Comparison of ENCODE assay signal across 1 cellular context in the genomic region with DNA sequence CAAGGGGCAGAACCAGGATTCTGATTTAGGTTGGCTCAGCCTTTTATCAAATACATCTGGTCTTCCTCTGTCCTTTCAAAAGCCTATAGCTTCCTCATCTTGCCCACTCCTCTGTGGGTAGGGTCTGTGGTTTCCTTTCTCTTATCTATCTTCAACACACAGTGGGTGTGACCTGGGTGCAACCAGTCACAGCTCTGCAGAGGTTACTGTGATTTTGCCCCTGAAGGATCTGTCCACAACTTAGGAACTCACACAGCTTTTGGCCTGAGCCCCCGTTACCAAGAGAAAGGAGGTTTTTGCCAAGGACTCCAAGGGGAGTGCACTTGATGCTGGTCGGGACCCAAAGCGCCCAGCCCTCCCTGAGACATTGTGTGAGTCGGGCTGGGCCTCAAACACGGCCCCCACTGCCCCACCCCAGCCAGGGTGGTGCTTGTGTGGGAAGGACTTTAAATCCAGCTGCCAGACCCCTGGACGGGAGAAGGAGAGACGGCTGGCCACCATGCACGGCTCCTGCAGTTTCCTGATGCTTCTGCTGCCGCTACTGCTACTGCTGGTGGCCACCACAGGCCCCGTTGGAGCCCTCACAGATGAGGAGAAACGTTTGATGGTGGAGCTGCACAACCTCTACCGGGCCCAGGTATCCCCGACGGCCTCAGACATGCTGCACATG.
TF ChIP-seq lines count a peak whose summit lies in the region.

A gene with protein sequence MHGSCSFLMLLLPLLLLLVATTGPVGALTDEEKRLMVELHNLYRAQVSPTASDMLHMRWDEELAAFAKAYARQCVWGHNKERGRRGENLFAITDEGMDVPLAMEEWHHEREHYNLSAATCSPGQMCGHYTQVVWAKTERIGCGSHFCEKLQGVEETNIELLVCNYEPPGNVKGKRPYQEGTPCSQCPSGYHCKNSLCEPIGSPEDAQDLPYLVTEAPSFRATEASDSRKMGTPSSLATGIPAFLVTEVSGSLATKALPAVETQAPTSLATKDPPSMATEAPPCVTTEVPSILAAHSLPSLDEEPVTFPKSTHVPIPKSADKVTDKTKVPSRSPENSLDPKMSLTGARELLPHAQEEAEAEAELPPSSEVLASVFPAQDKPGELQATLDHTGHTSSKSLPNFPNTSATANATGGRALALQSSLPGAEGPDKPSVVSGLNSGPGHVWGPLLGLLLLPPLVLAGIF (plus strand): TSS at position 477 of the 670 bp plus-strand sequence. CDS start 23 bp downstream, at position 500.

TF ChIP-seq in K562, 482 proteins besides CTCF, POLR2A, EP300 and RAD21 (continued from another document and continues in another):
- TF ChIP-seq, protein P1, sequence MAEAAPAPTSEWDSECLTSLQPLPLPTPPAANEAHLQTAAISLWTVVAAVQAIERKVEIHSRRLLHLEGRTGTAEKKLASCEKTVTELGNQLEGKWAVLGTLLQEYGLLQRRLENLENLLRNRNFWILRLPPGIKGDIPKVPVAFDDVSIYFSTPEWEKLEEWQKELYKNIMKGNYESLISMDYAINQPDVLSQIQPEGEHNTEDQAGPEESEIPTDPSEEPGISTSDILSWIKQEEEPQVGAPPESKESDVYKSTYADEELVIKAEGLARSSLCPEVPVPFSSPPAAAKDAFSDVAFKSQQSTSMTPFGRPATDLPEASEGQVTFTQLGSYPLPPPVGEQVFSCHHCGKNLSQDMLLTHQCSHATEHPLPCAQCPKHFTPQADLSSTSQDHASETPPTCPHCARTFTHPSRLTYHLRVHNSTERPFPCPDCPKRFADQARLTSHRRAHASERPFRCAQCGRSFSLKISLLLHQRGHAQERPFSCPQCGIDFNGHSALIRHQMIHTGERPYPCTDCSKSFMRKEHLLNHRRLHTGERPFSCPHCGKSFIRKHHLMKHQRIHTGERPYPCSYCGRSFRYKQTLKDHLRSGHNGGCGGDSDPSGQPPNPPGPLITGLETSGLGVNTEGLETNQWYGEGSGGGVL (CRISPR knock-in tag; IDR thresholded peaks at IDR 0.05) = no peak
- peak; percentile 85 for TF ChIP-seq NFIC (IDR thresholded peaks at IDR 0.05)
- TF ChIP-seq MYNN (IDR thresholded peaks at IDR 0.05) = peak; percentile 73
- no peak for TF ChIP-seq MYNN (CRISPR knock-in tag; IDR thresholded peaks at IDR 0.05)
- TF ChIP-seq PHTF2 (CRISPR knock-in tag; IDR thresholded peaks at IDR 0.05) = 0 out of 2 replicates have a peak, but pooled peaks have one; percentile 35
- peak; percentile 37; the same call in 1 of the 2 replicates for TF ChIP-seq KHSRP (IDR thresholded peaks at IDR 0.05)
- TF ChIP-seq ETV5 (CRISPR knock-in tag; IDR thresholded peaks at IDR 0.05; ENCODE audit: low read depth) = no peak
- no peak for TF ChIP-seq NFRKB (IDR thresholded peaks at IDR 0.05; ENCODE audit: low read depth)
- TF ChIP-seq PML (IDR thresholded peaks at IDR 0.05; ENCODE audit: low read length) = peak; percentile 96
- TF ChIP-seq TOE1 (IDR thresholded peaks at IDR 0.05; ENCODE audit: borderline replicate concordance) = peak; percentile 45; the same call in 1 of the 2 replicates
- TF ChIP-seq TOE1 (CRISPR knock-in tag; IDR thresholded peaks at IDR 0.05; ENCODE audit: borderline replicate concordance, low read depth) = 0 out of 2 replicates have a peak, but pooled peaks have one; percentile 23
- TF ChIP-seq, protein P2, sequence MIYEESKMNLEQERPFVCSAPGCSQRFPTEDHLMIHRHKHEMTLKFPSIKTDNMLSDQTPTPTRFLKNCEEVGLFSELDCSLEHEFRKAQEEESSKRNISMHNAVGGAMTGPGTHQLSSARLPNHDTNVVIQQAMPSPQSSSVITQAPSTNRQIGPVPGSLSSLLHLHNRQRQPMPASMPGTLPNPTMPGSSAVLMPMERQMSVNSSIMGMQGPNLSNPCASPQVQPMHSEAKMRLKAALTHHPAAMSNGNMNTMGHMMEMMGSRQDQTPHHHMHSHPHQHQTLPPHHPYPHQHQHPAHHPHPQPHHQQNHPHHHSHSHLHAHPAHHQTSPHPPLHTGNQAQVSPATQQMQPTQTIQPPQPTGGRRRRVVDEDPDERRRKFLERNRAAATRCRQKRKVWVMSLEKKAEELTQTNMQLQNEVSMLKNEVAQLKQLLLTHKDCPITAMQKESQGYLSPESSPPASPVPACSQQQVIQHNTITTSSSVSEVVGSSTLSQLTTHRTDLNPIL (CRISPR knock-in tag; IDR thresholded peaks at IDR 0.05) = no peak
- TF ChIP-seq, protein P3, sequence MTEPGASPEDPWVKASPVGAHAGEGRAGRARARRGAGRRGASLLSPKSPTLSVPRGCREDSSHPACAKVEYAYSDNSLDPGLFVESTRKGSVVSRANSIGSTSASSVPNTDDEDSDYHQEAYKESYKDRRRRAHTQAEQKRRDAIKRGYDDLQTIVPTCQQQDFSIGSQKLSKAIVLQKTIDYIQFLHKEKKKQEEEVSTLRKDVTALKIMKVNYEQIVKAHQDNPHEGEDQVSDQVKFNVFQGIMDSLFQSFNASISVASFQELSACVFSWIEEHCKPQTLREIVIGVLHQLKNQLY (CRISPR knock-in tag; conservative IDR thresholded peaks at IDR 0.05) = 0 out of 4 replicates have a peak, but pooled peaks of 1 of the 2 experiments have one; percentile 55
- TF ChIP-seq, protein P4, sequence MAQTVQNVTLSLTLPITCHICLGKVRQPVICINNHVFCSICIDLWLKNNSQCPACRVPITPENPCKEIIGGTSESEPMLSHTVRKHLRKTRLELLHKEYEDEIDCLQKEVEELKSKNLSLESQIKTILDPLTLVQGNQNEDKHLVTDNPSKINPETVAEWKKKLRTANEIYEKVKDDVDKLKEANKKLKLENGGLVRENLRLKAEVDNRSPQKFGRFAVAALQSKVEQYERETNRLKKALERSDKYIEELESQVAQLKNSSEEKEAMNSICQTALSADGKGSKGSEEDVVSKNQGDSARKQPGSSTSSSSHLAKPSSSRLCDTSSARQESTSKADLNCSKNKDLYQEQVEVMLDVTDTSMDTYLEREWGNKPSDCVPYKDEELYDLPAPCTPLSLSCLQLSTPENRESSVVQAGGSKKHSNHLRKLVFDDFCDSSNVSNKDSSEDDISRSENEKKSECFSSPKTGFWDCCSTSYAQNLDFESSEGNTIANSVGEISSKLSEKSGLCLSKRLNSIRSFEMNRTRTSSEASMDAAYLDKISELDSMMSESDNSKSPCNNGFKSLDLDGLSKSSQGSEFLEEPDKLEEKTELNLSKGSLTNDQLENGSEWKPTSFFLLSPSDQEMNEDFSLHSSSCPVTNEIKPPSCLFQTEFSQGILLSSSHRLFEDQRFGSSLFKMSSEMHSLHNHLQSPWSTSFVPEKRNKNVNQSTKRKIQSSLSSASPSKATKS (CRISPR knock-in tag; IDR thresholded peaks at IDR 0.05) = no peak
- TF ChIP-seq, protein P5, sequence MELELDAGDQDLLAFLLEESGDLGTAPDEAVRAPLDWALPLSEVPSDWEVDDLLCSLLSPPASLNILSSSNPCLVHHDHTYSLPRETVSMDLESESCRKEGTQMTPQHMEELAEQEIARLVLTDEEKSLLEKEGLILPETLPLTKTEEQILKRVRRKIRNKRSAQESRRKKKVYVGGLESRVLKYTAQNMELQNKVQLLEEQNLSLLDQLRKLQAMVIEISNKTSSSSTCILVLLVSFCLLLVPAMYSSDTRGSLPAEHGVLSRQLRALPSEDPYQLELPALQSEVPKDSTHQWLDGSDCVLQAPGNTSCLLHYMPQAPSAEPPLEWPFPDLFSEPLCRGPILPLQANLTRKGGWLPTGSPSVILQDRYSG (tag; conservative IDR thresholded peaks at IDR 0.05; ENCODE audit: low read depth) = no peak
- peak; percentile 98 to 100 for TF ChIP-seq HDAC1 (IDR thresholded peaks at IDR 0.05)
- TF ChIP-seq, protein P6, sequence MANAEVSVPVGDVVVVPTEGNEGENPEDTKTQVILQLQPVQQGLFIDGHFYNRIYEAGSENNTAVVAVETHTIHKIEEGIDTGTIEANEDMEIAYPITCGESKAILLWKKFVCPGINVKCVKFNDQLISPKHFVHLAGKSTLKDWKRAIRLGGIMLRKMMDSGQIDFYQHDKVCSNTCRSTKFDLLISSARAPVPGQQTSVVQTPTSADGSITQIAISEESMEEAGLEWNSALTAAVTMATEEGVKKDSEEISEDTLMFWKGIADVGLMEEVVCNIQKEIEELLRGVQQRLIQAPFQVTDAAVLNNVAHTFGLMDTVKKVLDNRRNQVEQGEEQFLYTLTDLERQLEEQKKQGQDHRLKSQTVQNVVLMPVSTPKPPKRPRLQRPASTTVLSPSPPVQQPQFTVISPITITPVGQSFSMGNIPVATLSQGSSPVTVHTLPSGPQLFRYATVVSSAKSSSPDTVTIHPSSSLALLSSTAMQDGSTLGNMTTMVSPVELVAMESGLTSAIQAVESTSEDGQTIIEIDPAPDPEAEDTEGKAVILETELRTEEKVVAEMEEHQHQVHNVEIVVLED (CRISPR knock-in tag; IDR thresholded peaks at IDR 0.05) = no peak
- TF ChIP-seq FOSL1 (tag; conservative IDR thresholded peaks at IDR 0.05) = peak; percentile 93
- TF ChIP-seq SNIP1 (IDR thresholded peaks at IDR 0.05; ENCODE audit: low read depth) = no peak
- peak; percentile 98 for TF ChIP-seq RUNX1 (IDR thresholded peaks at IDR 0.05; ENCODE audit: low read depth)
- 0 out of 2 replicates have a peak, but pooled peaks have one; percentile 53 for TF ChIP-seq ELF1 (tag; IDR thresholded peaks at IDR 0.05)
- TF ChIP-seq, protein P7, sequence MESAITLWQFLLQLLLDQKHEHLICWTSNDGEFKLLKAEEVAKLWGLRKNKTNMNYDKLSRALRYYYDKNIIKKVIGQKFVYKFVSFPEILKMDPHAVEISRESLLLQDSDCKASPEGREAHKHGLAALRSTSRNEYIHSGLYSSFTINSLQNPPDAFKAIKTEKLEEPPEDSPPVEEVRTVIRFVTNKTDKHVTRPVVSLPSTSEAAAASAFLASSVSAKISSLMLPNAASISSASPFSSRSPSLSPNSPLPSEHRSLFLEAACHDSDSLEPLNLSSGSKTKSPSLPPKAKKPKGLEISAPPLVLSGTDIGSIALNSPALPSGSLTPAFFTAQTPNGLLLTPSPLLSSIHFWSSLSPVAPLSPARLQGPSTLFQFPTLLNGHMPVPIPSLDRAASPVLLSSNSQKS (CRISPR knock-in tag; IDR thresholded peaks at IDR 0.05) = no peak
- TF ChIP-seq STAT5A (IDR thresholded peaks at IDR 0.05; ENCODE audit: borderline replicate concordance, low read length) = peak; percentile 86
- TF ChIP-seq TAF7 (tag; IDR thresholded peaks at IDR 0.05) = no peak
- TF ChIP-seq EGR1 (conservative IDR thresholded peaks at IDR 0.05) = peak; percentile 64
- no peak for TF ChIP-seq FOXJ3 (CRISPR knock-in tag; IDR thresholded peaks at IDR 0.05)
- no peak for TF ChIP-seq ZC3H8 (IDR thresholded peaks at IDR 0.05)
- peak; percentile 97 for TF ChIP-seq CCNT2 (IDR thresholded peaks at IDR 0.05; ENCODE audit: borderline replicate concordance, extremely low read depth, insufficient read length, low read depth, low read length)
- no peak for TF ChIP-seq NFE2L1 (tag; IDR thresholded peaks at IDR 0.05; ENCODE audit: borderline replicate concordance, low read depth)
- peak; percentile 21; the same call in 1 of the 2 replicates for TF ChIP-seq DIDO1 (tag; IDR thresholded peaks at IDR 0.05; ENCODE audit: low read depth)
- TF ChIP-seq, protein P8, sequence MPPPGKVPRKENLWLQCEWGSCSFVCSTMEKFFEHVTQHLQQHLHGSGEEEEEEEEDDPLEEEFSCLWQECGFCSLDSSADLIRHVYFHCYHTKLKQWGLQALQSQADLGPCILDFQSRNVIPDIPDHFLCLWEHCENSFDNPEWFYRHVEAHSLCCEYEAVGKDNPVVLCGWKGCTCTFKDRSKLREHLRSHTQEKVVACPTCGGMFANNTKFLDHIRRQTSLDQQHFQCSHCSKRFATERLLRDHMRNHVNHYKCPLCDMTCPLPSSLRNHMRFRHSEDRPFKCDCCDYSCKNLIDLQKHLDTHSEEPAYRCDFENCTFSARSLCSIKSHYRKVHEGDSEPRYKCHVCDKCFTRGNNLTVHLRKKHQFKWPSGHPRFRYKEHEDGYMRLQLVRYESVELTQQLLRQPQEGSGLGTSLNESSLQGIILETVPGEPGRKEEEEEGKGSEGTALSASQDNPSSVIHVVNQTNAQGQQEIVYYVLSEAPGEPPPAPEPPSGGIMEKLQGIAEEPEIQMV (tag; conservative IDR thresholded peaks at IDR 0.05; ENCODE audit: low read depth) = no peak
- TF ChIP-seq, protein P9, sequence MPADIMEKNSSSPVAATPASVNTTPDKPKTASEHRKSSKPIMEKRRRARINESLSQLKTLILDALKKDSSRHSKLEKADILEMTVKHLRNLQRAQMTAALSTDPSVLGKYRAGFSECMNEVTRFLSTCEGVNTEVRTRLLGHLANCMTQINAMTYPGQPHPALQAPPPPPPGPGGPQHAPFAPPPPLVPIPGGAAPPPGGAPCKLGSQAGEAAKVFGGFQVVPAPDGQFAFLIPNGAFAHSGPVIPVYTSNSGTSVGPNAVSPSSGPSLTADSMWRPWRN (IDR thresholded peaks at IDR 0.05; ENCODE audit: low read depth) = peak; percentile 96
- TF ChIP-seq ZFP30 (CRISPR knock-in tag; IDR thresholded peaks at IDR 0.05; ENCODE audit: borderline replicate concordance) = no peak
- TF ChIP-seq ZNF316 (IDR thresholded peaks at IDR 0.05) = no peak
- TF ChIP-seq RBM25 (IDR thresholded peaks at IDR 0.05; ENCODE audit: low read depth, low read length, severe bottlenecking) = no peak
- TF ChIP-seq ESRRA (IDR thresholded peaks at IDR 0.05; ENCODE audit: borderline replicate concordance, low read depth) = peak; percentile 99; the same call in 1 of the 2 replicates
- no peak for TF ChIP-seq MCM3 (IDR thresholded peaks at IDR 0.05)
- TF ChIP-seq, protein P10, sequence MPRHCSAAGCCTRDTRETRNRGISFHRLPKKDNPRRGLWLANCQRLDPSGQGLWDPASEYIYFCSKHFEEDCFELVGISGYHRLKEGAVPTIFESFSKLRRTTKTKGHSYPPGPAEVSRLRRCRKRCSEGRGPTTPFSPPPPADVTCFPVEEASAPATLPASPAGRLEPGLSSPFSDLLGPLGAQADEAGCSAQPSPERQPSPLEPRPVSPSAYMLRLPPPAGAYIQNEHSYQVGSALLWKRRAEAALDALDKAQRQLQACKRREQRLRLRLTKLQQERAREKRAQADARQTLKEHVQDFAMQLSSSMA (CRISPR knock-in tag; IDR thresholded peaks at IDR 0.05) = no peak
- no peak for TF ChIP-seq MTA3 (IDR thresholded peaks at IDR 0.05; ENCODE audit: borderline replicate concordance)
- TF ChIP-seq, protein P11, sequence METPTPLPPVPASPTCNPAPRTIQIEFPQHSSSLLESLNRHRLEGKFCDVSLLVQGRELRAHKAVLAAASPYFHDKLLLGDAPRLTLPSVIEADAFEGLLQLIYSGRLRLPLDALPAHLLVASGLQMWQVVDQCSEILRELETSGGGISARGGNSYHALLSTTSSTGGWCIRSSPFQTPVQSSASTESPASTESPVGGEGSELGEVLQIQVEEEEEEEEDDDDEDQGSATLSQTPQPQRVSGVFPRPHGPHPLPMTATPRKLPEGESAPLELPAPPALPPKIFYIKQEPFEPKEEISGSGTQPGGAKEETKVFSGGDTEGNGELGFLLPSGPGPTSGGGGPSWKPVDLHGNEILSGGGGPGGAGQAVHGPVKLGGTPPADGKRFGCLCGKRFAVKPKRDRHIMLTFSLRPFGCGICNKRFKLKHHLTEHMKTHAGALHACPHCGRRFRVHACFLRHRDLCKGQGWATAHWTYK (CRISPR knock-in tag; IDR thresholded peaks at IDR 0.05) = no peak
- TF ChIP-seq ZFP1 (CRISPR knock-in tag; IDR thresholded peaks at IDR 0.05) = no peak
- TF ChIP-seq GATAD2B (IDR thresholded peaks at IDR 0.05; ENCODE audit: borderline replicate concordance) = no peak
- peak; percentile 86 for TF ChIP-seq SP1 (CRISPR knock-in tag; IDR thresholded peaks at IDR 0.05)
